13 cellular contexts compared by ENCODE assay signal in genomic region chr10:24456319-24456718, GRCh38.
DNase-seq lines count a peak whose midpoint lies in the region; ATAC-seq, FAIRE-seq and TF ChIP-seq lines count a peak whose summit lies in the region.
"Had no signal": no experiment of that assay in that cellular context is flagged by ENCODE, and none has a peak within 500 bp of the region (broad histone marks: within the 10 kb centered on the region; RNA-seq: fewer than 3 reads in every experiment).

No MANE protein-coding gene starts in this region.

- in situ Hi-C loops in GM12878 (cut with MboI) = no loop called here

- H3K4me1 ChIP-seq in GM12878 (ENCODE audit: control insufficient read depth, insufficient read depth, low read length) = no peaks in the 10 kb centered on the region
- H3K4me1 ChIP-seq in thoracic aorta (ENCODE audit: control insufficient read depth in 1 of 2, low read depth in 2 of 2) = peaks cover 0 to 8% of the 10 kb centered on the region in 2 donors
- H3K4me1 ChIP-seq in prostate gland (replicated peaks) = no peaks in the 10 kb centered on the region

- no peak overlapping the region for H3K27ac ChIP-seq in GM12878 (ENCODE audit: control insufficient read depth, insufficient read depth)
- H3K27ac ChIP-seq in thoracic aorta = no peak overlapping the region
- no peak overlapping the region for H3K27ac ChIP-seq in prostate gland
- H3K27ac ChIP-seq: A549 had no signal

- 35% methylated on average over 4 of the region's 4 CpGs for WGBS in GM12878 (ENCODE audit: insufficient coverage, insufficient replicate concordance, low lambda C conversion rate, missing lambda C conversion rate)
- WGBS in prostate gland = 87% methylated on average over 4 of the region's 4 CpGs

- H3K4me3 ChIP-seq in GM12878 (no peak overlapping the region), thoracic aorta (no peak overlapping the region), prostate gland (no peak overlapping the region)
- H3K4me3 ChIP-seq: A549 had no signal

- TF ChIP-seq POLR2A in GM12878 (IDR thresholded peaks at IDR 0.05; ENCODE audit: low read depth, low read length) (no peak), prostate gland (IDR thresholded peaks at IDR 0.05) (no peak)

- no peak for FAIRE-seq in GM12878 (lab: Jason Lieb, UNC)
- FAIRE-seq: A549 had no signal

- H3K9me3 ChIP-seq in GM12878 (replicated peaks; ENCODE audit: control insufficient read depth, insufficient read depth, low read length) (no peaks in the 10 kb centered on the region; the same call in 2 of the 3 replicates), thoracic aorta (no peaks in the 10 kb centered on the region), prostate gland (no peaks in the 10 kb centered on the region)

- RAD21 ChIA-PET in GM12878 (lab: Charles Lee; ENCODE audit: unreplicated experiment) = no interaction called here

- intact Hi-C loops in GM12878 (cut with micrococcal nuclease; ENCODE audit: unreplicated experiment) (no loop called here), prostate gland (cut with DNase I) (no loop called here)

- H3K27me3 ChIP-seq in GM12878 (replicated peaks in 1 of 2; ENCODE audit: control insufficient read depth in 2 of 2, insufficient read depth in 2 of 2, low read length in 1 of 2) (no peaks in the 10 kb centered on the region), thoracic aorta (replicated peaks; ENCODE audit: insufficient read depth) (no peaks in the 10 kb centered on the region), prostate gland (replicated peaks; ENCODE audit: insufficient read depth) (no peaks in the 10 kb centered on the region)

- no peak for TF ChIP-seq RAD21 in GM12878 (IDR thresholded peaks at IDR 0.05; ENCODE audit: insufficient read depth, low read depth, low read length)

- H3K9ac ChIP-seq in GM12878 (ENCODE audit: control insufficient read depth, insufficient read depth, low read length) = no peak overlapping the region

- SMC1A ChIA-PET in GM12878 (lab: Charles Lee; ENCODE audit: uncharacterized antibody, unreplicated experiment) = interaction anchor here (1.5 to 2.5 kb wide), 2 partner anchors 23 to 27 kb away, joined by 3 to 6 read pairs; no protein-coding TSS in a partner anchor

- TF ChIP-seq CTCF in GM12878 (IDR thresholded peaks at IDR 0.05 in 2 of 3, conservative IDR thresholded peaks at IDR 0.05 in 1 of 3; ENCODE audit: control insufficient read depth in 2 of 3, extremely low read depth in 1 of 3, insufficient read depth in 1 of 3, low read depth in 3 of 3, low read length in 3 of 3) (no peak), thoracic aorta (IDR thresholded peaks at IDR 0.05) (no peak), prostate gland (IDR thresholded peaks at IDR 0.05) (no peak)

- H3K4me1 Mint-ChIP-seq in activated T-cell treated with anti-CD3 and anti-CD28 coated beads, Interleukin-2, amount 50 U/mL, for 4 hours (ENCODE audit: low read depth) = peaks cover 6% of the 10 kb centered on the region

- peak; percentile 18 to 50 for ATAC-seq in activated T-cell treated with anti-CD3 and anti-CD28 coated beads, Interleukin-2, amount 50 U/mL, for 4 hours
- ATAC-seq in GM12878 (peak; percentile 28; the same call in 2 of the 3 replicates), thoracic aorta (ENCODE audit: insufficient number of reproducible peaks, low FRiP score, low read depth) (peak; percentile 27)
- ATAC-seq: A549 had no signal

- H3K36me3 ChIP-seq in GM12878 (ENCODE audit: control insufficient read depth in 2 of 2, insufficient read depth in 2 of 2, low read length in 1 of 2) (no peaks in the 10 kb centered on the region), thoracic aorta (no peaks in the 10 kb centered on the region), prostate gland (no peaks in the 10 kb centered on the region)

- H3K9me3 Mint-ChIP-seq in activated T-cell treated with anti-CD3 and anti-CD28 coated beads, Interleukin-2, amount 50 U/mL, for 4 hours = no peaks in the 10 kb centered on the region
- H3K9me3 Mint-ChIP-seq: neural crest cell had no signal

- POLR2A ChIA-PET in GM12878 (lab: Charles Lee) = no interaction called here

- BruUV-seq in GM12878 (replicated peaks; lab: Mats Ljungman, UMichigan) = no TSS peak

- CTCF ChIA-PET in GM12878 (lab: Yijun Ruan, JAX) = no interaction called here

- H3K36me3 Mint-ChIP-seq in activated T-cell treated with anti-CD3 and anti-CD28 coated beads, Interleukin-2, amount 50 U/mL, for 4 hours (ENCODE audit: insufficient read depth) = no peaks in the 10 kb centered on the region

- no peaks in the 10 kb centered on the region for H3K79me2 ChIP-seq in GM12878 (ENCODE audit: control insufficient read depth, insufficient read depth, low read length)

- no peak overlapping the region for H2AFZ ChIP-seq in GM12878 (ENCODE audit: control insufficient read depth, low read depth, low read length)

- DNase-seq in activated T-cell treated with anti-CD3 and anti-CD28 coated beads, Interleukin-2, amount 50 U/mL, for 4 hours = no peak
- DNase-seq in activated T-cell treated with anti-CD3 and anti-CD28 coated beads, Interleukin-2, amount 50 U/mL, for 1 hour = no peak
- DNase-seq in GM12878 (ENCODE audit: low read depth, low spot score) = no peak
- peak; percentile 44 for DNase-seq in hepatic stellate cell (ENCODE audit: low spot score)
- no peak for DNase-seq in thoracic aorta (ENCODE audit: low spot score)
- no peak for DNase-seq in NCI-H526 (lab: John Stamatoyannopoulos, UW)
- no peak for DNase-seq in prostate gland (ENCODE audit: low spot score)
- no peak for DNase-seq in superior temporal gyrus (ENCODE audit: extremely low spot score)
- DNase-seq: activated T-cell treated with anti-CD3 and anti-CD28 coated beads for 4 hours, GF-D8, NCI-H69 had no signal

- no peak overlapping the region for H3K4me3 Mint-ChIP-seq in activated T-cell treated with anti-CD3 and anti-CD28 coated beads, Interleukin-2, amount 50 U/mL, for 4 hours
- H3K4me3 Mint-ChIP-seq: neural crest cell had no signal

- H3K27me3 Mint-ChIP-seq in activated T-cell treated with anti-CD3 and anti-CD28 coated beads, Interleukin-2, amount 50 U/mL, for 4 hours (ENCODE audit: low read depth) = peaks cover 30% of the 10 kb centered on the region

- TF ChIP-seq EP300 in GM12878 (IDR thresholded peaks at IDR 0.05; ENCODE audit: borderline replicate concordance in 1 of 2, control insufficient read depth in 1 of 2, low read depth in 2 of 2, low read length in 2 of 2) = no peak

- no peak overlapping the region for H3K4me2 ChIP-seq in GM12878 (ENCODE audit: control insufficient read depth, insufficient read depth)
- H3K4me2 ChIP-seq: A549 had no signal

- no peaks in the 10 kb centered on the region for H4K20me1 ChIP-seq in GM12878 (ENCODE audit: control insufficient read depth, insufficient read depth)

TF ChIP-seq in GM12878, 131 proteins besides CTCF, POLR2A, EP300 and RAD21 (continues in another document):
- TF ChIP-seq FOXK2 (IDR thresholded peaks at IDR 0.05) (no peak), ZZZ3 (IDR thresholded peaks at IDR 0.05; ENCODE audit: control insufficient read depth, insufficient read length, low read depth) (no peak), RCOR1 (conservative IDR thresholded peaks at IDR 0.05; ENCODE audit: low read depth, low read length) (no peak), POU2F2 (IDR thresholded peaks at IDR 0.05; ENCODE audit: borderline replicate concordance, low read depth, low read length) (no peak), RFX5 (IDR thresholded peaks at IDR 0.05; ENCODE audit: low read depth, low read length) (no peak), MEF2B (IDR thresholded peaks at IDR 0.05; ENCODE audit: partially characterized antibody, poor library complexity, severe bottlenecking) (no peak), PML (IDR thresholded peaks at IDR 0.05; ENCODE audit: low read length) (no peak), NKRF (conservative IDR thresholded peaks at IDR 0.05) (no peak), SIN3A (IDR thresholded peaks at IDR 0.05; ENCODE audit: low read depth, low read length) (no peak), MTA2 (IDR thresholded peaks at IDR 0.05; ENCODE audit: low read depth) (no peak), IRF3 (IDR thresholded peaks at IDR 0.05) (no peak)
- TF ChIP-seq, protein P1, sequence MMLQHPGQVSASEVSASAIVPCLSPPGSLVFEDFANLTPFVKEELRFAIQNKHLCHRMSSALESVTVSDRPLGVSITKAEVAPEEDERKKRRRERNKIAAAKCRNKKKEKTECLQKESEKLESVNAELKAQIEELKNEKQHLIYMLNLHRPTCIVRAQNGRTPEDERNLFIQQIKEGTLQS (IDR thresholded peaks at IDR 0.05; ENCODE audit: borderline replicate concordance, extremely low read depth, low read depth, low read length) = no peak
